Comparison of ENCODE assay signal across 1 cellular context in the genomic region with DNA sequence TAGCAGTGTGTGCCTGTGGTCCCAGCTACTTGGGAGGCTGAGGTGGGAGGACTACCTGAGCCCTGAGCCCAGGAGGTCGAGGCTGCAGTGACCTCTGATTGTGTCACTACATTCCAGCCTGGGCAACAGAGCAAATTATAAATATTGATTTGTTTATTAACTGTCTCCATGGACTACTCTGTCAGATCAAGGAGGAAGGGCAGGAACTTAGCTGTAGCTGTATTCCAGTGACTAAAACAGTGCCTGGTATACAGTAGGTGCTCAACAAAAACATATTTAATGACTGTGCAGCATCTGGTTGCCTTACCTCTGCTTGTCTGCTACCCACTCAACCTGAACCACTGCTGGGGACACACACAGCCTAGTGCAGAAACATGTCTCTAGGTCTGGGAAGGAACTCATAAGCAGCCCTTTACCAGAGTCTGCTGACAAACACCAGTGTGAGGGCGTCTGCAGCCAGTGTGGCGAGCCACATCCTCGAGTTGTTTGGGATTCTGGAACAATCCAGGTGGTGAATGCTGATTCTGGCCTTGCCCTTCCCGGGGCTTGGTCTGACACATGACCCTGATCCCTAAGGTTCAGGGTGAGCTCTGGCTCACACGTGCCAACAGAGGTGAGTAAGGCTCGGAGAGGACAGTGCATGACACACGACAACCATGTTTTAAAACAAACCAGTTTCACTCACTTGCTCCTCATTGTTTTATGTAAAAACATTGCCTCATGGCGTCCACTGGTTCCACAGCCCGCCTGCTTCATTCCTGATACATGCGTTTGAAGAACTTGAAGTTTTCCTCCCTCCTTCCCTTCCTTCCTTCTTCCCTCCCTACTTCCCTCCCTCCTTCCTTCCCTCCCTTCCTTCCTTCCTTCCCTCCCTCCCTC.
A peak's percentile ranks its signal among the peaks of the same experiment; 100 is the strongest.
TF ChIP-seq lines count a peak whose summit lies in the region.

No MANE protein-coding gene starts in this region.

TF ChIP-seq in HepG2, 621 proteins besides CTCF, POLR2A, EP300 and RAD21 (continued from another document and continues in another):
- TF ChIP-seq, protein P1, sequence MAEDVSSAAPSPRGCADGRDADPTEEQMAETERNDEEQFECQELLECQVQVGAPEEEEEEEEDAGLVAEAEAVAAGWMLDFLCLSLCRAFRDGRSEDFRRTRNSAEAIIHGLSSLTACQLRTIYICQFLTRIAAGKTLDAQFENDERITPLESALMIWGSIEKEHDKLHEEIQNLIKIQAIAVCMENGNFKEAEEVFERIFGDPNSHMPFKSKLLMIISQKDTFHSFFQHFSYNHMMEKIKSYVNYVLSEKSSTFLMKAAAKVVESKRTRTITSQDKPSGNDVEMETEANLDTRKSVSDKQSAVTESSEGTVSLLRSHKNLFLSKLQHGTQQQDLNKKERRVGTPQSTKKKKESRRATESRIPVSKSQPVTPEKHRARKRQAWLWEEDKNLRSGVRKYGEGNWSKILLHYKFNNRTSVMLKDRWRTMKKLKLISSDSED (CRISPR knock-in tag; IDR thresholded peaks at IDR 0.05): no peak
- TF ChIP-seq SRF (IDR thresholded peaks at IDR 0.05; ENCODE audit: low read depth, low read length): no peak
- TF ChIP-seq MYC (CRISPR knock-in tag; IDR thresholded peaks at IDR 0.05; ENCODE audit: borderline replicate concordance): peak; percentile 63
- TF ChIP-seq KLF15 (CRISPR knock-in tag; IDR thresholded peaks at IDR 0.05; ENCODE audit: borderline replicate concordance): no peak
- TF ChIP-seq ZNF143 (CRISPR knock-in tag; IDR thresholded peaks at IDR 0.05): no peak
- TF ChIP-seq, protein P2, sequence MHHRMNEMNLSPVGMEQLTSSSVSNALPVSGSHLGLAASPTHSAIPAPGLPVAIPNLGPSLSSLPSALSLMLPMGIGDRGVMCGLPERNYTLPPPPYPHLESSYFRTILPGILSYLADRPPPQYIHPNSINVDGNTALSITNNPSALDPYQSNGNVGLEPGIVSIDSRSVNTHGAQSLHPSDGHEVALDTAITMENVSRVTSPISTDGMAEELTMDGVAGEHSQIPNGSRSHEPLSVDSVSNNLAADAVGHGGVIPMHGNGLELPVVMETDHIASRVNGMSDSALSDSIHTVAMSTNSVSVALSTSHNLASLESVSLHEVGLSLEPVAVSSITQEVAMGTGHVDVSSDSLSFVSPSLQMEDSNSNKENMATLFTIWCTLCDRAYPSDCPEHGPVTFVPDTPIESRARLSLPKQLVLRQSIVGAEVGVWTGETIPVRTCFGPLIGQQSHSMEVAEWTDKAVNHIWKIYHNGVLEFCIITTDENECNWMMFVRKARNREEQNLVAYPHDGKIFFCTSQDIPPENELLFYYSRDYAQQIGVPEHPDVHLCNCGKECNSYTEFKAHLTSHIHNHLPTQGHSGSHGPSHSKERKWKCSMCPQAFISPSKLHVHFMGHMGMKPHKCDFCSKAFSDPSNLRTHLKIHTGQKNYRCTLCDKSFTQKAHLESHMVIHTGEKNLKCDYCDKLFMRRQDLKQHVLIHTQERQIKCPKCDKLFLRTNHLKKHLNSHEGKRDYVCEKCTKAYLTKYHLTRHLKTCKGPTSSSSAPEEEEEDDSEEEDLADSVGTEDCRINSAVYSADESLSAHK (CRISPR knock-in tag; IDR thresholded peaks at IDR 0.05; ENCODE audit: borderline replicate concordance): no peak
- TF ChIP-seq, protein P3, sequence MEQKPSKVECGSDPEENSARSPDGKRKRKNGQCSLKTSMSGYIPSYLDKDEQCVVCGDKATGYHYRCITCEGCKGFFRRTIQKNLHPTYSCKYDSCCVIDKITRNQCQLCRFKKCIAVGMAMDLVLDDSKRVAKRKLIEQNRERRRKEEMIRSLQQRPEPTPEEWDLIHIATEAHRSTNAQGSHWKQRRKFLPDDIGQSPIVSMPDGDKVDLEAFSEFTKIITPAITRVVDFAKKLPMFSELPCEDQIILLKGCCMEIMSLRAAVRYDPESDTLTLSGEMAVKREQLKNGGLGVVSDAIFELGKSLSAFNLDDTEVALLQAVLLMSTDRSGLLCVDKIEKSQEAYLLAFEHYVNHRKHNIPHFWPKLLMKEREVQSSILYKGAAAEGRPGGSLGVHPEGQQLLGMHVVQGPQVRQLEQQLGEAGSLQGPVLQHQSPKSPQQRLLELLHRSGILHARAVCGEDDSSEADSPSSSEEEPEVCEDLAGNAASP (CRISPR knock-in tag; IDR thresholded peaks at IDR 0.05; ENCODE audit: borderline replicate concordance): no peak
- TF ChIP-seq, protein P4, sequence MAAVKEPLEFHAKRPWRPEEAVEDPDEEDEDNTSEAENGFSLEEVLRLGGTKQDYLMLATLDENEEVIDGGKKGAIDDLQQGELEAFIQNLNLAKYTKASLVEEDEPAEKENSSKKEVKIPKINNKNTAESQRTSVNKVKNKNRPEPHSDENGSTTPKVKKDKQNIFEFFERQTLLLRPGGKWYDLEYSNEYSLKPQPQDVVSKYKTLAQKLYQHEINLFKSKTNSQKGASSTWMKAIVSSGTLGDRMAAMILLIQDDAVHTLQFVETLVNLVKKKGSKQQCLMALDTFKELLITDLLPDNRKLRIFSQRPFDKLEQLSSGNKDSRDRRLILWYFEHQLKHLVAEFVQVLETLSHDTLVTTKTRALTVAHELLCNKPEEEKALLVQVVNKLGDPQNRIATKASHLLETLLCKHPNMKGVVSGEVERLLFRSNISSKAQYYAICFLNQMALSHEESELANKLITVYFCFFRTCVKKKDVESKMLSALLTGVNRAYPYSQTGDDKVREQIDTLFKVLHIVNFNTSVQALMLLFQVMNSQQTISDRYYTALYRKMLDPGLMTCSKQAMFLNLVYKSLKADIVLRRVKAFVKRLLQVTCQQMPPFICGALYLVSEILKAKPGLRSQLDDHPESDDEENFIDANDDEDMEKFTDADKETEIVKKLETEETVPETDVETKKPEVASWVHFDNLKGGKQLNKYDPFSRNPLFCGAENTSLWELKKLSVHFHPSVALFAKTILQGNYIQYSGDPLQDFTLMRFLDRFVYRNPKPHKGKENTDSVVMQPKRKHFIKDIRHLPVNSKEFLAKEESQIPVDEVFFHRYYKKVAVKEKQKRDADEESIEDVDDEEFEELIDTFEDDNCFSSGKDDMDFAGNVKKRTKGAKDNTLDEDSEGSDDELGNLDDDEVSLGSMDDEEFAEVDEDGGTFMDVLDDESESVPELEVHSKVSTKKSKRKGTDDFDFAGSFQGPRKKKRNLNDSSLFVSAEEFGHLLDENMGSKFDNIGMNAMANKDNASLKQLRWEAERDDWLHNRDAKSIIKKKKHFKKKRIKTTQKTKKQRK (IDR thresholded peaks at IDR 0.05; ENCODE audit: low read length): no peak
- TF ChIP-seq, protein P5, sequence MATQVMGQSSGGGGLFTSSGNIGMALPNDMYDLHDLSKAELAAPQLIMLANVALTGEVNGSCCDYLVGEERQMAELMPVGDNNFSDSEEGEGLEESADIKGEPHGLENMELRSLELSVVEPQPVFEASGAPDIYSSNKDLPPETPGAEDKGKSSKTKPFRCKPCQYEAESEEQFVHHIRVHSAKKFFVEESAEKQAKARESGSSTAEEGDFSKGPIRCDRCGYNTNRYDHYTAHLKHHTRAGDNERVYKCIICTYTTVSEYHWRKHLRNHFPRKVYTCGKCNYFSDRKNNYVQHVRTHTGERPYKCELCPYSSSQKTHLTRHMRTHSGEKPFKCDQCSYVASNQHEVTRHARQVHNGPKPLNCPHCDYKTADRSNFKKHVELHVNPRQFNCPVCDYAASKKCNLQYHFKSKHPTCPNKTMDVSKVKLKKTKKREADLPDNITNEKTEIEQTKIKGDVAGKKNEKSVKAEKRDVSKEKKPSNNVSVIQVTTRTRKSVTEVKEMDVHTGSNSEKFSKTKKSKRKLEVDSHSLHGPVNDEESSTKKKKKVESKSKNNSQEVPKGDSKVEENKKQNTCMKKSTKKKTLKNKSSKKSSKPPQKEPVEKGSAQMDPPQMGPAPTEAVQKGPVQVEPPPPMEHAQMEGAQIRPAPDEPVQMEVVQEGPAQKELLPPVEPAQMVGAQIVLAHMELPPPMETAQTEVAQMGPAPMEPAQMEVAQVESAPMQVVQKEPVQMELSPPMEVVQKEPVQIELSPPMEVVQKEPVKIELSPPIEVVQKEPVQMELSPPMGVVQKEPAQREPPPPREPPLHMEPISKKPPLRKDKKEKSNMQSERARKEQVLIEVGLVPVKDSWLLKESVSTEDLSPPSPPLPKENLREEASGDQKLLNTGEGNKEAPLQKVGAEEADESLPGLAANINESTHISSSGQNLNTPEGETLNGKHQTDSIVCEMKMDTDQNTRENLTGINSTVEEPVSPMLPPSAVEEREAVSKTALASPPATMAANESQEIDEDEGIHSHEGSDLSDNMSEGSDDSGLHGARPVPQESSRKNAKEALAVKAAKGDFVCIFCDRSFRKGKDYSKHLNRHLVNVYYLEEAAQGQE (IDR thresholded peaks at IDR 0.05; ENCODE audit: borderline replicate concordance in 1 of 2, low read depth in 1 of 2, low read length in 2 of 2): no peak
- peak; percentile 71; the same call in 1 of the 2 replicates for TF ChIP-seq FOXK1 (CRISPR knock-in tag; IDR thresholded peaks at IDR 0.05; ENCODE audit: borderline replicate concordance, low read depth)
- no peak for TF ChIP-seq ZNF550 (CRISPR knock-in tag; IDR thresholded peaks at IDR 0.05; ENCODE audit: borderline replicate concordance)
- peak; percentile 83 for TF ChIP-seq BORCS8-MEF2B (CRISPR knock-in tag; IDR thresholded peaks at IDR 0.05)
- TF ChIP-seq, protein P6, sequence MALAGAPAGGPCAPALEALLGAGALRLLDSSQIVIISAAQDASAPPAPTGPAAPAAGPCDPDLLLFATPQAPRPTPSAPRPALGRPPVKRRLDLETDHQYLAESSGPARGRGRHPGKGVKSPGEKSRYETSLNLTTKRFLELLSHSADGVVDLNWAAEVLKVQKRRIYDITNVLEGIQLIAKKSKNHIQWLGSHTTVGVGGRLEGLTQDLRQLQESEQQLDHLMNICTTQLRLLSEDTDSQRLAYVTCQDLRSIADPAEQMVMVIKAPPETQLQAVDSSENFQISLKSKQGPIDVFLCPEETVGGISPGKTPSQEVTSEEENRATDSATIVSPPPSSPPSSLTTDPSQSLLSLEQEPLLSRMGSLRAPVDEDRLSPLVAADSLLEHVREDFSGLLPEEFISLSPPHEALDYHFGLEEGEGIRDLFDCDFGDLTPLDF (CRISPR knock-in tag; IDR thresholded peaks at IDR 0.05): no peak
- TF ChIP-seq, protein P7, sequence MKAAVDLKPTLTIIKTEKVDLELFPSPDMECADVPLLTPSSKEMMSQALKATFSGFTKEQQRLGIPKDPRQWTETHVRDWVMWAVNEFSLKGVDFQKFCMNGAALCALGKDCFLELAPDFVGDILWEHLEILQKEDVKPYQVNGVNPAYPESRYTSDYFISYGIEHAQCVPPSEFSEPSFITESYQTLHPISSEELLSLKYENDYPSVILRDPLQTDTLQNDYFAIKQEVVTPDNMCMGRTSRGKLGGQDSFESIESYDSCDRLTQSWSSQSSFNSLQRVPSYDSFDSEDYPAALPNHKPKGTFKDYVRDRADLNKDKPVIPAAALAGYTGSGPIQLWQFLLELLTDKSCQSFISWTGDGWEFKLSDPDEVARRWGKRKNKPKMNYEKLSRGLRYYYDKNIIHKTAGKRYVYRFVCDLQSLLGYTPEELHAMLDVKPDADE (CRISPR knock-in tag; IDR thresholded peaks at IDR 0.05): no peak
- TF ChIP-seq, protein P8, sequence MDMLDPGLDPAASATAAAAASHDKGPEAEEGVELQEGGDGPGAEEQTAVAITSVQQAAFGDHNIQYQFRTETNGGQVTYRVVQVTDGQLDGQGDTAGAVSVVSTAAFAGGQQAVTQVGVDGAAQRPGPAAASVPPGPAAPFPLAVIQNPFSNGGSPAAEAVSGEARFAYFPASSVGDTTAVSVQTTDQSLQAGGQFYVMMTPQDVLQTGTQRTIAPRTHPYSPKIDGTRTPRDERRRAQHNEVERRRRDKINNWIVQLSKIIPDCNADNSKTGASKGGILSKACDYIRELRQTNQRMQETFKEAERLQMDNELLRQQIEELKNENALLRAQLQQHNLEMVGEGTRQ (IDR thresholded peaks at IDR 0.05; ENCODE audit: low read depth, low read length): peak; percentile 19; the same call in 1 of the 2 replicates
- TF ChIP-seq, protein P8 (CRISPR knock-in tag; IDR thresholded peaks at IDR 0.05; ENCODE audit: borderline replicate concordance): 0 out of 2 replicates have a peak, but pooled peaks have one; percentile 26
- peak; percentile 58 for TF ChIP-seq NCOA2 (CRISPR knock-in tag; IDR thresholded peaks at IDR 0.05)
- TF ChIP-seq, protein P9, sequence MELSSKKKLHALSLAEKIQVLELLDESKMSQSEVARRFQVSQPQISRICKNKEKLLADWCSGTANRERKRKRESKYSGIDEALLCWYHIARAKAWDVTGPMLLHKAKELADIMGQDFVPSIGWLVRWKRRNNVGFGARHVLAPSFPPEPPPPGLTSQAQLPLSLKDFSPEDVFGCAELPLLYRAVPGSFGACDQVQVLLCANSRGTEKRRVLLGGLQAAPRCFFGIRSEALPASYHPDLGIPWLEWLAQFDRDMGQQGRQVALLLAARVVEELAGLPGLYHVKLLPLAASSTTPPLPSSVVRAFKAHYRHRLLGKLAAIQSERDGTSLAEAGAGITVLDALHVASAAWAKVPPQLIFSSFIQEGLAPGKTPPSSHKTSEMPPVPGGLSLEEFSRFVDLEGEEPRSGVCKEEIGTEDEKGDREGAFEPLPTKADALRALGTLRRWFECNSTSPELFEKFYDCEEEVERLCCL (CRISPR knock-in tag; IDR thresholded peaks at IDR 0.05; ENCODE audit: borderline replicate concordance): no peak
- TF ChIP-seq NFYC (CRISPR knock-in tag; IDR thresholded peaks at IDR 0.05): no peak
- TF ChIP-seq, protein P10, sequence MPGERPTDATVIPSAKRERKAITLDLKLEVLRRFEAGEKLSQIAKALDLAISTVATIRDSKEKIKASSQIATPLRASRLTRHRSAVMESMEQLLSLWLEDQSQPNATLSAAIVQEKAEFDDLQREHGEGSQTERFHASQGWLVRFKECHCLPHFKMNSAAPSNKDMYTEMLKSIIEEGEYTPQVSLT (CRISPR knock-in tag; IDR thresholded peaks at IDR 0.05; ENCODE audit: borderline replicate concordance, low read depth): no peak
- TF ChIP-seq, protein P11, sequence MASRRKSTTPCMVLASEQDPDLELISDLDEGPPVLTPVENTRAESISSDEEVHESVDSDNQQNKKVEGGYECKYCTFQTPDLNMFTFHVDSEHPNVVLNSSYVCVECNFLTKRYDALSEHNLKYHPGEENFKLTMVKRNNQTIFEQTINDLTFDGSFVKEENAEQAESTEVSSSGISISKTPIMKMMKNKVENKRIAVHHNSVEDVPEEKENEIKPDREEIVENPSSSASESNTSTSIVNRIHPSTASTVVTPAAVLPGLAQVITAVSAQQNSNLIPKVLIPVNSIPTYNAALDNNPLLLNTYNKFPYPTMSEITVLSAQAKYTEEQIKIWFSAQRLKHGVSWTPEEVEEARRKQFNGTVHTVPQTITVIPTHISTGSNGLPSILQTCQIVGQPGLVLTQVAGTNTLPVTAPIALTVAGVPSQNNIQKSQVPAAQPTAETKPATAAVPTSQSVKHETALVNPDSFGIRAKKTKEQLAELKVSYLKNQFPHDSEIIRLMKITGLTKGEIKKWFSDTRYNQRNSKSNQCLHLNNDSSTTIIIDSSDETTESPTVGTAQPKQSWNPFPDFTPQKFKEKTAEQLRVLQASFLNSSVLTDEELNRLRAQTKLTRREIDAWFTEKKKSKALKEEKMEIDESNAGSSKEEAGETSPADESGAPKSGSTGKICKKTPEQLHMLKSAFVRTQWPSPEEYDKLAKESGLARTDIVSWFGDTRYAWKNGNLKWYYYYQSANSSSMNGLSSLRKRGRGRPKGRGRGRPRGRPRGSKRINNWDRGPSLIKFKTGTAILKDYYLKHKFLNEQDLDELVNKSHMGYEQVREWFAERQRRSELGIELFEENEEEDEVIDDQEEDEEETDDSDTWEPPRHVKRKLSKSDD (CRISPR knock-in tag; IDR thresholded peaks at IDR 0.05; ENCODE audit: low read depth): peak; percentile 55; the same call in 1 of the 2 replicates
- no peak for TF ChIP-seq ZBTB38 (CRISPR knock-in tag; IDR thresholded peaks at IDR 0.05)
